11 cellular contexts compared by ENCODE assay signal in genomic region chr19:1105873-1106840, GRCh38. TPM values are rescaled to one million over a fixed set of nuclear protein-coding genes. Genes with fewer than 3 reads are reported as not detected.
DNase-seq lines count a peak whose midpoint lies in the region; ATAC-seq and TF ChIP-seq lines count a peak whose summit lies in the region.
"Had no signal": no experiment of that assay in that cellular context is flagged by ENCODE, and none has a peak within 500 bp of the region (broad histone marks: within the 10 kb centered on the region; RNA-seq: fewer than 3 reads in every experiment).

No MANE protein-coding gene starts in this region.

- TF ChIP-seq EP300 in SK-N-SH (IDR thresholded peaks at IDR 0.05; ENCODE audit: borderline replicate concordance in 1 of 2, low read depth in 1 of 2, low read length in 1 of 2): no peak

- DNase-seq in SK-N-SH (no peak), T-helper 17 cell (peak in 1 of 3 donors; percentile 12), smooth muscle cell (lab: John Stamatoyannopoulos, UW; ENCODE audit: unreplicated experiment) (no peak), SKM-1 (lab: John Stamatoyannopoulos, UW; ENCODE audit: unreplicated experiment) (no peak), NCI-H345 (lab: John Stamatoyannopoulos, UW) (no peak)
- DNase-seq: 8988T, retina had no signal

- no peaks in the 10 kb centered on the region for H3K9me3 ChIP-seq in SK-N-SH
- H3K9me3 ChIP-seq in T-helper 17 cell (ENCODE audit: control insufficient read depth, low read length, poor library complexity, severe bottlenecking): no peaks in the 10 kb centered on the region
- no peaks in the 10 kb centered on the region for H3K9me3 ChIP-seq in esophagus (ENCODE audit: control insufficient read depth in 2 of 2, insufficient read depth in 1 of 2, low read depth in 1 of 2, low read length in 1 of 2)
- H3K9me3 ChIP-seq in smooth muscle cell (replicated peaks; ENCODE audit: low read depth): no peaks in the 10 kb centered on the region
- H3K9me3 ChIP-seq: SJSA1 had no signal

- H3K9ac ChIP-seq in SK-N-SH (no peak overlapping the region), smooth muscle cell (ENCODE audit: low read depth) (no peak overlapping the region)

- 100% methylated on average over 10 of the region's 32 CpGs for WGBS in SK-N-SH (ENCODE audit: low lambda C conversion rate)
- 68 to 75% methylated on average over 29 to 32 of the region's 32 CpGs for WGBS in esophagus, 2 donors
- WGBS in smooth muscle cell (ENCODE audit: low lambda C conversion rate): 94% methylated on average over 29 of the region's 32 CpGs

- ATAC-seq in SK-N-SH treated with all-trans-retinoic acid at 6 μM for 48 hours: no peak
- no peak for ATAC-seq in T-helper 17 cell
- no peak for ATAC-seq in GM21447 (IDR thresholded peaks at IDR 0.05; ENCODE audit: unreplicated experiment)

- H3K9me2 ChIP-seq in SK-N-SH: no peaks in the 10 kb centered on the region

- peaks cover 18% of the 10 kb centered on the region; the same call in 1 of the 2 replicates for H3K79me2 ChIP-seq in SK-N-SH (ENCODE audit: insufficient read depth)
- no peaks in the 10 kb centered on the region for H3K79me2 ChIP-seq in smooth muscle cell (ENCODE audit: low read depth)

- H3K4me3 Mint-ChIP-seq in T-helper 17 cell: peak overlapping the region; percentile 72

- H4K20me1 ChIP-seq in SK-N-SH (ENCODE audit: insufficient read depth) (peaks cover 21% of the 10 kb centered on the region; the same call in 1 of the 2 replicates), smooth muscle cell (ENCODE audit: low read depth) (peaks cover 32% of the 10 kb centered on the region)

- no peak overlapping the region for H2AFZ ChIP-seq in SK-N-SH (ENCODE audit: low read depth)
- H2AFZ ChIP-seq in smooth muscle cell (ENCODE audit: low read depth): no peak overlapping the region

- H3K27ac ChIP-seq in SK-N-SH (ENCODE audit: low read depth in 2 of 2, low read length in 1 of 2) (no peak overlapping the region), esophagus (ENCODE audit: low read depth in 2 of 2, low read length in 1 of 2) (peak overlapping the region; percentile 93 to 98), smooth muscle cell (ENCODE audit: low read depth) (peak overlapping the region; percentile 90)
- H3K27ac ChIP-seq: SJSA1 had no signal

- POLR2A ChIA-PET in SK-N-SH (lab: Yijun Ruan, JAX): interaction anchor here (1.3 kb wide), 1 partner anchor 24 kb away, joined by 3 read pairs; no protein-coding TSS in a partner anchor

- H3K36me3 Mint-ChIP-seq in T-helper 17 cell (ENCODE audit: low read depth): no peaks in the 10 kb centered on the region

- no peak for TF ChIP-seq RAD21 in SK-N-SH (IDR thresholded peaks at IDR 0.05; ENCODE audit: low read length)

- H3K4me3 ChIP-seq in SK-N-SH (ENCODE audit: low read depth in 2 of 2, low read length in 1 of 2) (no peak overlapping the region), esophagus (ENCODE audit: low read depth in 1 of 2, low read length in 2 of 2) (no peak overlapping the region), smooth muscle cell (no peak overlapping the region)

- no peak for TF ChIP-seq CTCF in SK-N-SH (IDR thresholded peaks at IDR 0.05)
- TF ChIP-seq CTCF in smooth muscle cell (IDR thresholded peaks at IDR 0.05; ENCODE audit: borderline replicate concordance, insufficient read depth, poor library complexity, severe bottlenecking): no peak

- H3K36me3 ChIP-seq in SK-N-SH (replicated peaks in 1 of 2; ENCODE audit: control insufficient read depth in 1 of 2, insufficient read depth in 2 of 2, low read length in 1 of 2) (peaks cover 0 to 34% of the 10 kb centered on the region in 2 experiments), esophagus (ENCODE audit: control insufficient read depth in 2 of 2, insufficient read depth in 2 of 2, low read length in 1 of 2) (peaks cover 7 to 43% of the 10 kb centered on the region in 2 donors), smooth muscle cell (ENCODE audit: low read depth) (no peaks in the 10 kb centered on the region)

- peaks cover 21 to 22% of the 10 kb centered on the region in 2 experiments; a peak in 3 of 4 replicates for H3K4me1 ChIP-seq in SK-N-SH (ENCODE audit: control insufficient read depth in 1 of 2, insufficient read depth in 2 of 2, low read depth in 1 of 2, low read length in 1 of 2)
- H3K4me1 ChIP-seq in esophagus (ENCODE audit: control insufficient read depth in 2 of 2, insufficient read depth in 2 of 2, low read length in 1 of 2): peaks cover 6 to 24% of the 10 kb centered on the region in 2 donors
- H3K4me1 ChIP-seq in smooth muscle cell (ENCODE audit: low read depth): peaks cover 14% of the 10 kb centered on the region

- CTCF ChIA-PET in SK-N-SH (lab: Yijun Ruan, JAX): interaction anchor here (0.6 to 1.9 kb wide), 6 partner anchors 18 to 138 kb away, joined by 3 to 5 read pairs (median 4); no protein-coding TSS in a partner anchor

- peak overlapping the region; percentile 98; the same call in 1 of the 2 replicates for H3K4me2 ChIP-seq in SK-N-SH
- no peak overlapping the region for H3K4me2 ChIP-seq in smooth muscle cell

- peaks cover 10% of the 10 kb centered on the region for H3K4me1 Mint-ChIP-seq in T-helper 17 cell

- no peak overlapping the region for H3K27ac Mint-ChIP-seq in T-helper 17 cell

- peaks cover 34% of the 10 kb centered on the region for H3F3A ChIP-seq in SK-N-SH (replicated peaks; ENCODE audit: insufficient read depth)
- H3F3A ChIP-seq in smooth muscle cell (ENCODE audit: low read depth): peaks cover 28% of the 10 kb centered on the region

- H3K27me3 ChIP-seq in SK-N-SH (ENCODE audit: insufficient read depth): no peaks in the 10 kb centered on the region
- H3K27me3 ChIP-seq in esophagus (ENCODE audit: control insufficient read depth in 1 of 2, insufficient read depth in 2 of 2, low read length in 2 of 2): no peaks in the 10 kb centered on the region
- no peaks in the 10 kb centered on the region for H3K27me3 ChIP-seq in smooth muscle cell (ENCODE audit: low read depth)
- H3K27me3 ChIP-seq: SJSA1 had no signal

- no peaks in the 10 kb centered on the region for H3K27me3 Mint-ChIP-seq in T-helper 17 cell

TF ChIP-seq in SK-N-SH, 30 proteins besides CTCF, POLR2A, EP300 and RAD21:
- TF ChIP-seq ELF1 (IDR thresholded peaks at IDR 0.05) (no peak), NRF1 (IDR thresholded peaks at IDR 0.05; ENCODE audit: low read depth, low read length) (no peak), POLR2AphosphoS5 (IDR thresholded peaks at IDR 0.05; ENCODE audit: low read depth, low read length) (no peak)

TF ChIP-seq in SK-N-SH treated with all-trans-retinoic acid at 6 μM for 48 hours, 23 proteins besides CTCF, POLR2A, EP300 and RAD21 (continues in another document):
- no peak for TF ChIP-seq CSRNP3 (CRISPR knock-in tag; IDR thresholded peaks at IDR 0.05)
- no peak for TF ChIP-seq TSHZ2 (CRISPR knock-in tag; IDR thresholded peaks at IDR 0.05)
- no peak for TF ChIP-seq PPARA (CRISPR knock-in tag; IDR thresholded peaks at IDR 0.05; ENCODE audit: borderline replicate concordance)

RNA-seq across cellular contexts. Expression of gene GPX4, which starts 2.4 kb away (rescaled TPM):
- polyA plus RNA-seq in SK-N-SH (2012; rRNA removed) (566 and 925 TPM in 2 replicates), esophagus (100 to 1,000 TPM; 271 to 294 TPM), smooth muscle cell (441 and 450 TPM in 2 replicates)
- polyA plus RNA-seq in SK-N-SH (2012; cell fraction: cytosol; rRNA removed): 591 and 700 TPM in 2 replicates
- 511 and 671 TPM in 2 replicates for polyA plus RNA-seq in SK-N-SH (2012; cell fraction: nucleus; rRNA removed)
- total RNA-seq in T-helper 17 cell (100 to 1,000 TPM; 184 to 187 TPM), smooth muscle cell (319 and 325 TPM in 2 replicates)

RNA-seq across cellular contexts. Expression of gene POLR2E, which starts 11.0 kb away (rescaled TPM):
- polyA plus RNA-seq in SK-N-SH (2012; rRNA removed): 238 and 283 TPM in 2 replicates
- polyA plus RNA-seq in SK-N-SH (2012; cell fraction: cytosol; rRNA removed): 143 and 208 TPM in 2 replicates
- polyA plus RNA-seq in SK-N-SH (2012; cell fraction: nucleus; rRNA removed): 134 and 138 TPM in 2 replicates
- 10 to 100 TPM; 63.8 to 81.4 TPM for total RNA-seq in T-helper 17 cell
- 100 to 1,000 TPM in 1 of 2 donors, 10 to 100 TPM in 1; 77.9 to 162 TPM for polyA plus RNA-seq in esophagus
- 99.1 and 114 TPM in 2 replicates for total RNA-seq in smooth muscle cell
- polyA plus RNA-seq in smooth muscle cell: 235 and 260 TPM in 2 replicates

RNA-seq across cellular contexts. Expression of gene ARHGAP45, which starts 39.2 kb away (rescaled TPM):
- polyA plus RNA-seq in SK-N-SH (2012; rRNA removed) (2.8 and 4.2 TPM in 2 replicates), esophagus (10 to 100 TPM in 1 of 2 donors, 1 to 10 TPM in 1; 8.9 to 17.7 TPM), smooth muscle cell (8.0 and 13.9 TPM in 2 replicates)
- polyA plus RNA-seq in SK-N-SH (2012; cell fraction: cytosol; rRNA removed): 1.7 and 2.5 TPM in 2 replicates
- polyA plus RNA-seq in SK-N-SH (2012; cell fraction: nucleus; rRNA removed): 5.9 and 9.7 TPM in 2 replicates
- total RNA-seq in T-helper 17 cell (100 to 1,000 TPM; 603 to 646 TPM), smooth muscle cell (4.4 and 8.7 TPM in 2 replicates)

Comparison
In these comparisons a context has a peak if more than half of its experiments do, and no peak if none do; other contexts are left out.
1. H3K27ac ChIP-seq: peak in esophagus (2 of 2) and smooth muscle cell (single experiment); none in SK-N-SH (0 of 2).